26 cellular contexts compared by ENCODE assay signal in genomic region chr20:44041001-44041400, GRCh38.
DNase-seq lines count a peak whose midpoint lies in the region; ATAC-seq, FAIRE-seq and TF ChIP-seq lines count a peak whose summit lies in the region.
"Had no signal": no experiment of that assay in that cellular context is flagged by ENCODE, and none has a peak within 500 bp of the region (broad histone marks: within the 10 kb centered on the region; RNA-seq: fewer than 3 reads in every experiment).

No MANE protein-coding gene starts in this region.

- no peak overlapping the region for H3K27ac Mint-ChIP-seq in stimulated activated naive CD8-positive, alpha-beta T cell treated with anti-CD3 and anti-CD28 coated beads, Interleukin-15, amount 100 ng/mL, for 72 hours
- peak overlapping the region; percentile 9 for H3K27ac Mint-ChIP-seq in central memory CD8-positive, alpha-beta T cell (ENCODE audit: low read depth)
- H3K27ac Mint-ChIP-seq: effector memory CD8-positive, alpha-beta T cell had no signal

- H3K27me3 Mint-ChIP-seq in stimulated activated naive CD8-positive, alpha-beta T cell treated with anti-CD3 and anti-CD28 coated beads, Interleukin-15, amount 100 ng/mL, for 72 hours = peaks cover 31% of the 10 kb centered on the region
- peaks cover 40% of the 10 kb centered on the region for H3K27me3 Mint-ChIP-seq in central memory CD8-positive, alpha-beta T cell

- no peaks in the 10 kb centered on the region for H3K36me3 ChIP-seq in SJCRH30
- H3K36me3 ChIP-seq: gastroesophageal sphincter, lower lobe of right lung, suprapubic skin had no signal

- no peak overlapping the region for H3K27ac ChIP-seq in SJCRH30
- H3K27ac ChIP-seq: gastroesophageal sphincter, lower lobe of right lung, PC-9, suprapubic skin had no signal

- ATAC-seq in stimulated activated naive CD8-positive, alpha-beta T cell treated with anti-CD3 and anti-CD28 coated beads, Interleukin-15, Interleukin-2, amounts not matched to agents 100 U/mL and 50 U/mL, for 24 hours = no peak
- ATAC-seq in stimulated activated naive CD8-positive, alpha-beta T cell treated with anti-CD3 and anti-CD28 coated beads, Interleukin-15, amount 100 ng/mL, for 72 hours = no peak
- no peak for ATAC-seq in central memory CD8-positive, alpha-beta T cell (replicated peaks; ENCODE audit: extremely low read depth, poor library complexity, severe bottlenecking)
- ATAC-seq: effector memory CD8-positive, alpha-beta T cell; gastroesophageal sphincter; lower lobe of right lung had no signal

- H3K36me3 Mint-ChIP-seq in central memory CD8-positive, alpha-beta T cell (ENCODE audit: insufficient read depth) = no peaks in the 10 kb centered on the region

- peaks cover 4% of the 10 kb centered on the region for H3K4me1 Mint-ChIP-seq in stimulated activated naive CD8-positive, alpha-beta T cell treated with anti-CD3 and anti-CD28 coated beads, Interleukin-15, amount 100 ng/mL, for 72 hours
- H3K4me1 Mint-ChIP-seq in central memory CD8-positive, alpha-beta T cell = peaks cover 6% of the 10 kb centered on the region

- H3K4me3 Mint-ChIP-seq in stimulated activated naive CD8-positive, alpha-beta T cell treated with anti-CD3 and anti-CD28 coated beads, Interleukin-15, amount 100 ng/mL, for 72 hours = no peak overlapping the region
- H3K4me3 Mint-ChIP-seq in central memory CD8-positive, alpha-beta T cell = no peak overlapping the region
- H3K4me3 Mint-ChIP-seq: effector memory CD8-positive, alpha-beta T cell had no signal

- H3K9me3 Mint-ChIP-seq in stimulated activated naive CD8-positive, alpha-beta T cell treated with anti-CD3 and anti-CD28 coated beads, Interleukin-15, amount 100 ng/mL, for 72 hours = no peaks in the 10 kb centered on the region
- no peaks in the 10 kb centered on the region for H3K9me3 Mint-ChIP-seq in central memory CD8-positive, alpha-beta T cell
- H3K9me3 Mint-ChIP-seq: effector memory CD8-positive, alpha-beta T cell had no signal

- no peaks in the 10 kb centered on the region for H3K27me3 ChIP-seq in SJCRH30
- H3K27me3 ChIP-seq: gastroesophageal sphincter had no signal

- no peaks in the 10 kb centered on the region for H3K9me3 ChIP-seq in SJCRH30 (replicated peaks)
- H3K9me3 ChIP-seq: gastroesophageal sphincter, lower lobe of right lung, suprapubic skin had no signal

- H3K4me3 ChIP-seq in SJCRH30 = no peak overlapping the region
- H3K4me3 ChIP-seq: gastroesophageal sphincter, lower lobe of right lung, PC-9, suprapubic skin had no signal

- FAIRE-seq in D721Med (lab: Jason Lieb, UNC) (no peak), frontal cortex (lab: Jason Lieb, UNC) (no peak)
- FAIRE-seq: keratinocyte, small intestine, urothelium cell line had no signal

- no peaks in the 10 kb centered on the region; the same call in 1 of the 2 replicates for H3K4me1 ChIP-seq in SJCRH30
- H3K4me1 ChIP-seq: lower lobe of right lung, suprapubic skin had no signal

- peak; percentile 1 for DNase-seq in stimulated activated naive CD8-positive, alpha-beta T cell treated with anti-CD3 and anti-CD28 coated beads, Interleukin-15, Interleukin-2, amounts not matched to agents 100 U/mL and 50 U/mL, for 24 hours
- no peak for DNase-seq in stimulated activated naive CD8-positive, alpha-beta T cell treated with anti-CD3 and anti-CD28 coated beads, Interleukin-15, amount 100 ng/mL, for 72 hours
- DNase-seq in central memory CD8-positive, alpha-beta T cell (ENCODE audit: low spot score in 2 of 2) = no peak
- DNase-seq in mesenteric fat pad (ENCODE audit: low spot score) = peak; percentile 69
- DNase-seq in SJCRH30 = no peak
- no peak for DNase-seq in DMS153 treated with DMSO at 0.1 percent for 48 hours (lab: John Stamatoyannopoulos, UW; ENCODE audit: unreplicated experiment)
- no peak for DNase-seq in D721Med (ENCODE audit: insufficient read length, low spot score)
- DNase-seq in frontal cortex (ENCODE audit: low spot score in 2 of 2) = no peak
- DNase-seq: activated CD4-positive, alpha-beta T cell treated with anti-CD3 and anti-CD28 coated beads, Interleukin-2, amount 50 U/mL, for 4 hours; activated CD4-positive, CD25-positive, alpha-beta regulatory T cell; activated gamma-delta T cell treated with Interleukin-2 at 50 U/mL for 16 hours; activated T-cell treated with anti-CD3 and anti-CD28 coated beads for 4 hours; DMS79 treated with DMSO at 0.1 percent for 48 hours; effector memory CD8-positive, alpha-beta T cell; lower lobe of right lung; NCI-H1694; NCI-H510A; PC-9; SHP77; small intestine; SW 1271; T1000 had no signal

- no peak for TF ChIP-seq CTCF in D721Med (IDR thresholded peaks at IDR 0.05; ENCODE audit: insufficient read depth, missing control alignments)

Comparison
In these comparisons a context has a peak if more than half of its experiments do, and no peak if none do; other contexts are left out.
1. DNase-seq: peak in stimulated activated naive CD8-positive, alpha-beta T cell treated with anti-CD3 and anti-CD28 coated beads, Interleukin-15, Interleukin-2, amounts not matched to agents 100 U/mL and 50 U/mL, for 24 hours (single experiment) and mesenteric fat pad (single experiment); none in stimulated activated naive CD8-positive, alpha-beta T cell treated with anti-CD3 and anti-CD28 coated beads, Interleukin-15, amount 100 ng/mL, for 72 hours (0 of 2), central memory CD8-positive, alpha-beta T cell (0 of 2), SJCRH30 (0 of 2), DMS153 treated with DMSO at 0.1 percent for 48 hours (single experiment), D721Med (single experiment) and frontal cortex (0 of 2).